Comparison of ENCODE assay signal across 8 cellular contexts in genomic region chr3:189355481-189356201, GRCh38.
DNase-seq lines count a peak whose midpoint lies in the region; ATAC-seq lines count a peak whose summit lies in the region.

No MANE protein-coding gene starts in this region.

- DNase-seq in activated gamma-delta T cell treated with Interleukin-2 at 50 U/mL for 16 hours (peak; percentile 40), activated gamma-delta T cell (lab: John Stamatoyannopoulos, UW) (no peak), iris pigment epithelial cell (ENCODE audit: low read depth) (peak; percentile 84), globus pallidus (ENCODE audit: low spot score) (no peak)
- peak; percentile 29 to 33 for DNase-seq in activated T-cell treated with anti-CD3 and anti-CD28 coated beads, Interleukin-2, amount 50 U/mL, for 48 hours
- peak; percentile 31 for DNase-seq in stimulated activated CD8-positive, alpha-beta memory T cell treated with anti-CD3 and anti-CD28 coated beads, Interleukin-4, amount 100 ng/mL, for 48 hours

- no peak for ATAC-seq in GM21529 (IDR thresholded peaks at IDR 0.05; ENCODE audit: unreplicated experiment)
- no peak for ATAC-seq in GM21390 (IDR thresholded peaks at IDR 0.05; ENCODE audit: unreplicated experiment)

Comparison
In these comparisons a context has a peak if more than half of its experiments do, and no peak if none do; other contexts are left out.
1. DNase-seq: peak in activated gamma-delta T cell treated with Interleukin-2 at 50 U/mL for 16 hours (single experiment), activated T-cell treated with anti-CD3 and anti-CD28 coated beads, Interleukin-2, amount 50 U/mL, for 48 hours (2 of 2), iris pigment epithelial cell (single experiment) and stimulated activated CD8-positive, alpha-beta memory T cell treated with anti-CD3 and anti-CD28 coated beads, Interleukin-4, amount 100 ng/mL, for 48 hours (single experiment); none in activated gamma-delta T cell (single experiment) and globus pallidus (single experiment).